Comparison of ENCODE assay signal across 1 cellular context in genomic region chr1:67897270-67897949, GRCh38.
A peak's percentile ranks its signal among the peaks of the same experiment; 100 is the strongest.
TF ChIP-seq lines count a peak whose summit lies in the region.

No MANE protein-coding gene starts in this region.

TF ChIP-seq in K562, 482 proteins besides CTCF, POLR2A, EP300 and RAD21 (continued from another document and continues in another):
- TF ChIP-seq IRF9 (tag; IDR thresholded peaks at IDR 0.05) (no peak), ATF6 (CRISPR knock-in tag; IDR thresholded peaks at IDR 0.05) (no peak), ZBTB5 (IDR thresholded peaks at IDR 0.05) (no peak), ZNF518B (CRISPR knock-in tag; IDR thresholded peaks at IDR 0.05) (no peak), ESRRA (IDR thresholded peaks at IDR 0.05; ENCODE audit: borderline replicate concordance, low read depth) (peak; percentile 62), ZNF780A (CRISPR knock-in tag; IDR thresholded peaks at IDR 0.05) (no peak), SPI1 (IDR thresholded peaks at IDR 0.05; ENCODE audit: borderline replicate concordance, low read depth, low read length) (no peak), ARID1B (IDR thresholded peaks at IDR 0.05) (no peak), FOXO4 (CRISPR knock-in tag; IDR thresholded peaks at IDR 0.05) (peak; percentile 65; the same call in 1 of the 2 replicates), ID3 (CRISPR knock-in tag; IDR thresholded peaks at IDR 0.05) (no peak), ID3 (tag; IDR thresholded peaks at IDR 0.05) (no peak), STAG1 (CRISPR knock-in tag; IDR thresholded peaks at IDR 0.05; ENCODE audit: borderline replicate concordance) (no peak), PPARD (CRISPR knock-in tag; IDR thresholded peaks at IDR 0.05) (no peak), BCL6 (CRISPR knock-in tag; IDR thresholded peaks at IDR 0.05) (no peak), USF1 (CRISPR knock-in tag; IDR thresholded peaks at IDR 0.05) (peak; percentile 73), ZBTB12 (CRISPR knock-in tag; IDR thresholded peaks at IDR 0.05) (no peak), L3MBTL2 (IDR thresholded peaks at IDR 0.05) (peak; percentile 82), OTX1 (CRISPR knock-in tag; IDR thresholded peaks at IDR 0.05) (no peak), GTF2A2 (tag; IDR thresholded peaks at IDR 0.05) (no peak), E2F8 (IDR thresholded peaks at IDR 0.05; ENCODE audit: low read depth, partially characterized antibody) (no peak), GTF2B (IDR thresholded peaks at IDR 0.05; ENCODE audit: extremely low read depth, insufficient read length) (no peak), ZC3H8 (IDR thresholded peaks at IDR 0.05) (no peak), ZNF197 (CRISPR knock-in tag; IDR thresholded peaks at IDR 0.05; ENCODE audit: low read depth) (no peak), TCF3 (CRISPR knock-in tag; IDR thresholded peaks at IDR 0.05) (no peak), ZEB2 (IDR thresholded peaks at IDR 0.05) (no peak), HEY1 (CRISPR knock-in tag; IDR thresholded peaks at IDR 0.05; ENCODE audit: borderline replicate concordance) (no peak), TAF9B (IDR thresholded peaks at IDR 0.05; ENCODE audit: partially characterized antibody) (no peak), ZNF12 (CRISPR knock-in tag; IDR thresholded peaks at IDR 0.05) (no peak), CTCFL (IDR thresholded peaks at IDR 0.05; ENCODE audit: borderline replicate concordance, insufficient read depth, low read depth, low read length, poor library complexity, severe bottlenecking) (no peak), STAT5A (IDR thresholded peaks at IDR 0.05; ENCODE audit: borderline replicate concordance, low read length) (no peak), SRSF7 (optimal IDR thresholded peaks at IDR 0.05; ENCODE audit: low read depth, low read length) (no peak), E2F5 (CRISPR knock-in tag; IDR thresholded peaks at IDR 0.05) (no peak), SRSF3 (IDR thresholded peaks at IDR 0.05; ENCODE audit: insufficient read depth, low read length) (no peak), POLR2H (tag; IDR thresholded peaks at IDR 0.05; ENCODE audit: low read depth) (no peak), CREB5 (CRISPR knock-in tag; IDR thresholded peaks at IDR 0.05) (0 out of 2 replicates have a peak, but pooled peaks have one; percentile 20), LARP7 (IDR thresholded peaks at IDR 0.05) (no peak), TAF1 (IDR thresholded peaks at IDR 0.05; ENCODE audit: control insufficient read depth, extremely low read depth, insufficient read depth, low read length, severe bottlenecking) (no peak), ZNF766 (CRISPR knock-in tag; conservative IDR thresholded peaks at IDR 0.05) (0 out of 2 replicates have a peak, but pooled peaks have one; percentile 29)
